23 cellular contexts compared by ENCODE assay signal in the genomic region with DNA sequence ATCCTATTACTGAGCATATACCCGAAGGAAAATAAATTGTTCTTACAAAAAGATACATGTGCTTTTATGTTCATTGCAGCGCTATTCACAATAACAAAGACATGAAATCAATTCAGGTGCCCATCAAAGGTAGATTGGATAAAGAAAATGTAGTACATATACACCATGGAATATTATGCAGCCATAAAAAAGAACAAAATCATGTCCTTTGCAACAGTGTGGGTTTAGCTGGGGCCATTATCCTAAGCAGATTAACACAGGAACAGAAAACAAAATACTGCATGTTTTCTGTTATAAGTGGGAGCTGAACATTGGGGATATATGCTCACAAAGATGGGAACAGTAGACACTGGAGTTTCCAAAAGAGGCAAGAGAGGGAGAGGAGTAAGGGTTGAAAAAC. TPM values are rescaled to one million over a fixed set of nuclear protein-coding genes. Genes with fewer than 3 reads are reported as not detected.
DNase-seq lines count a peak whose midpoint lies in the region; ATAC-seq, FAIRE-seq and TF ChIP-seq lines count a peak whose summit lies in the region.
"Had no signal": no experiment of that assay in that cellular context is flagged by ENCODE, and none has a peak within 500 bp of the region (broad histone marks: within the 10 kb centered on the region; RNA-seq: fewer than 3 reads in every experiment).

No MANE protein-coding gene starts in this region.

- H3K9ac ChIP-seq in K562 (ENCODE audit: insufficient read depth in 1 of 2, low read depth in 2 of 2, low read length in 2 of 2): no peak overlapping the region
- H3K9ac ChIP-seq: BLaER1 had no signal

- H3K4me2 ChIP-seq in K562 (ENCODE audit: insufficient read depth, low read length): no peak overlapping the region
- no peak overlapping the region for H3K4me2 ChIP-seq in GM23338
- H3K4me2 ChIP-seq: BLaER1 had no signal

- H3K79me2 ChIP-seq in K562 (ENCODE audit: control insufficient read depth, insufficient read depth, low read length): no peaks in the 10 kb centered on the region
- H3K79me2 ChIP-seq in GM23338 (replicated peaks; ENCODE audit: insufficient read depth): no peaks in the 10 kb centered on the region

- intact Hi-C loops in CD8-positive, alpha-beta T cell (cut with DNase I, micrococcal nuclease): no loop called here
- intact Hi-C loops in K562 (cut with micrococcal nuclease): no loop called here

- no peaks in the 10 kb centered on the region for H3F3A ChIP-seq in GM23338 (replicated peaks; ENCODE audit: low read depth)

- no peaks in the 10 kb centered on the region for H3K4me1 ChIP-seq in CD8-positive, alpha-beta T cell (ENCODE audit: insufficient read depth, low read length)
- no peaks in the 10 kb centered on the region for H3K4me1 ChIP-seq in HEK293 (ENCODE audit: control insufficient read depth, insufficient read depth, low read length)
- no peaks in the 10 kb centered on the region for H3K4me1 ChIP-seq in K562 (replicated peaks in 1 of 2; ENCODE audit: control insufficient read depth in 2 of 2, insufficient read depth in 2 of 2, low read length in 2 of 2)
- H3K4me1 ChIP-seq in GM23338 (ENCODE audit: insufficient read depth): no peaks in the 10 kb centered on the region; the same call in 1 of the 2 replicates
- H3K4me1 ChIP-seq: BE2C, BLaER1 had no signal

- no peaks in the 10 kb centered on the region for H3K9me3 ChIP-seq in CD8-positive, alpha-beta T cell (ENCODE audit: low read length)
- H3K9me3 ChIP-seq in HEK293 (ENCODE audit: control insufficient read depth, insufficient read depth, low read depth, low read length) (no peaks in the 10 kb centered on the region), K562 (replicated peaks; ENCODE audit: control insufficient read depth, insufficient read depth, low read depth, low read length) (no peaks in the 10 kb centered on the region)
- H3K9me3 ChIP-seq: BE2C, BLaER1, Caco-2 had no signal

- no peak for TF ChIP-seq EP300 in K562 (IDR thresholded peaks at IDR 0.05; ENCODE audit: low read length)

- no peaks in the 10 kb centered on the region for H3K27me3 ChIP-seq in CD8-positive, alpha-beta T cell (ENCODE audit: insufficient read depth, low read length)
- H3K27me3 ChIP-seq in K562 (ENCODE audit: control insufficient read depth in 2 of 2, insufficient read depth in 2 of 2, low read length in 2 of 2) (no peaks in the 10 kb centered on the region), GM23338 (ENCODE audit: insufficient read depth) (no peaks in the 10 kb centered on the region)
- H3K27me3 ChIP-seq: BE2C, BLaER1 had no signal

- no peaks in the 10 kb centered on the region for H3K9me1 ChIP-seq in K562 (ENCODE audit: control insufficient read depth, insufficient read depth, low read length)

- BruUV-seq in K562 (replicated peaks; lab: Mats Ljungman, UMichigan): no TSS peak

- peaks cover 20% of the 10 kb centered on the region for H3K36me3 ChIP-seq in CD8-positive, alpha-beta T cell (ENCODE audit: insufficient read depth, low read length)
- peaks cover 0 to 23% of the 10 kb centered on the region in 2 experiments; a peak in 2 of 3 replicates for H3K36me3 ChIP-seq in HEK293 (ENCODE audit: control insufficient read depth in 2 of 2, insufficient read depth in 1 of 2, low read length in 2 of 2)
- H3K36me3 ChIP-seq in K562 (ENCODE audit: control insufficient read depth, insufficient read depth, low read length): no peaks in the 10 kb centered on the region; the same call in 1 of the 3 replicates
- H3K36me3 ChIP-seq in GM23338 (ENCODE audit: insufficient read depth): no peaks in the 10 kb centered on the region
- H3K36me3 ChIP-seq: BE2C had no signal

- H3K36me3 Mint-ChIP-seq in CD8-positive, alpha-beta T cell: peaks cover 80% of the 10 kb centered on the region
- H3K36me3 Mint-ChIP-seq in GM23338 (ENCODE audit: low read depth): no peaks in the 10 kb centered on the region

- no peak overlapping the region for H2AFZ ChIP-seq in K562 (ENCODE audit: low read depth, low read length)
- H2AFZ ChIP-seq in GM23338: no peak overlapping the region

- CTCF ChIA-PET in CD8-positive, alpha-beta T cell (lab: Charles Lee): no interaction called here
- CTCF ChIA-PET in HEK293 (lab: Yijun Ruan, JAX) (no interaction called here), K562 (lab: Yijun Ruan, JAX; ENCODE audit: low intra/inter-chr PET ratio) (no interaction called here)

- DNase-seq in CD8-positive, alpha-beta T cell: no peak
- DNase-seq in K562 (ENCODE audit: extremely low read depth in 1 of 4, low spot score in 3 of 4) (no peak), HuH-7.5 (ENCODE audit: low spot score) (no peak), GM23338 (ENCODE audit: low spot score) (no peak)
- DNase-seq: 8988T; ACHN; BE2C; C1 segment of cervical spinal cord; Caco-2; Calu3; CD4-positive, alpha-beta memory T cell; CD4-positive, CD25-positive, alpha-beta regulatory T cell; DMS79 treated with DMSO at 0.1 percent for 48 hours; GF-D8 had no signal

- no peak for FAIRE-seq in K562 (lab: Jason Lieb, UNC)
- FAIRE-seq: A204.1, D721Med, G401.6, GM12891, GM19239 had no signal

- peak overlapping the region; percentile 24 for H3K27ac Mint-ChIP-seq in CD8-positive, alpha-beta T cell
- no peak overlapping the region for H3K27ac Mint-ChIP-seq in GM23338

- H3K9me2 ChIP-seq in GM23338 (ENCODE audit: insufficient read depth): no peaks in the 10 kb centered on the region

- H4K20me1 ChIP-seq in K562 (replicated peaks; ENCODE audit: control insufficient read depth, insufficient read depth, low read length): no peaks in the 10 kb centered on the region
- H4K20me1 ChIP-seq in GM23338 (replicated peaks; ENCODE audit: insufficient read depth): no peaks in the 10 kb centered on the region
- H4K20me1 ChIP-seq: BLaER1 had no signal

- TF ChIP-seq CTCF in CD8-positive, alpha-beta T cell (IDR thresholded peaks at IDR 0.05): no peak
- no peak for TF ChIP-seq CTCF in HEK293 (tag by site-specific recombination; IDR thresholded peaks at IDR 0.05)
- TF ChIP-seq CTCF in K562 (IDR thresholded peaks at IDR 0.05 in 2 of 3, conservative IDR thresholded peaks at IDR 0.05 in 1 of 3; ENCODE audit: insufficient read depth in 2 of 3, low read depth in 1 of 3, low read length in 3 of 3): no peak
- TF ChIP-seq CTCF in GM23338 (conservative IDR thresholded peaks at IDR 0.05; ENCODE audit: low read depth in 2 of 2): no peak

- WGBS in K562 (ENCODE audit: insufficient coverage, low coverage, missing lambda C conversion rate): 70% methylated on average over 2 of the region's 2 CpGs

- H3K27me3 Mint-ChIP-seq in CD8-positive, alpha-beta T cell (ENCODE audit: low read depth): no peaks in the 10 kb centered on the region
- no peaks in the 10 kb centered on the region for H3K27me3 Mint-ChIP-seq in GM23338 (ENCODE audit: insufficient read depth, low read depth, poor library complexity)
- H3K27me3 Mint-ChIP-seq: CD4-positive, alpha-beta memory T cell; CD4-positive, CD25-positive, alpha-beta regulatory T cell had no signal

- H3K4me3 Mint-ChIP-seq in CD8-positive, alpha-beta T cell: no peak overlapping the region
- H3K4me3 Mint-ChIP-seq in GM23338: no peak overlapping the region
- H3K4me3 Mint-ChIP-seq: CD14-positive monocyte; CD4-positive, alpha-beta memory T cell; CD4-positive, CD25-positive, alpha-beta regulatory T cell had no signal

- H3K9me3 Mint-ChIP-seq in CD8-positive, alpha-beta T cell: no peaks in the 10 kb centered on the region
- no peaks in the 10 kb centered on the region for H3K9me3 Mint-ChIP-seq in GM23338
- H3K9me3 Mint-ChIP-seq: CD14-positive monocyte; CD4-positive, alpha-beta memory T cell had no signal

- no peak for ATAC-seq in CD8-positive, alpha-beta T cell
- ATAC-seq in K562: no peak
- ATAC-seq in HG03139 (IDR thresholded peaks at IDR 0.05; ENCODE audit: unreplicated experiment): no peak
- no peak for ATAC-seq in GM23338

- no peaks in the 10 kb centered on the region for H3K4me1 Mint-ChIP-seq in CD8-positive, alpha-beta T cell (ENCODE audit: low read depth)
- H3K4me1 Mint-ChIP-seq in GM23338: peaks cover 10% of the 10 kb centered on the region

- in situ Hi-C loops in K562 (cut with MboI): no loop called here

- H3K4me3 ChIP-seq in CD8-positive, alpha-beta T cell (ENCODE audit: low read depth, low read length): no peak overlapping the region
- H3K4me3 ChIP-seq in HEK293 (ENCODE audit: low read depth, low read length): no peak overlapping the region
- no peak overlapping the region for H3K4me3 ChIP-seq in K562
- H3K4me3 ChIP-seq in GM23338: no peak overlapping the region
- H3K4me3 ChIP-seq: BLaER1 had no signal

- TF ChIP-seq RAD21 in K562 (CRISPR knock-in tag; conservative IDR thresholded peaks at IDR 0.05 in 1 of 2, IDR thresholded peaks at IDR 0.05 in 1 of 2): no peak

- TF ChIP-seq POLR2A in K562 (conservative IDR thresholded peaks at IDR 0.05): no peak

- POLR2A ChIA-PET in CD8-positive, alpha-beta T cell (lab: Charles Lee): no interaction called here
- POLR2A ChIA-PET in HEK293 (lab: Yijun Ruan, JAX): no interaction called here
- POLR2A ChIA-PET in K562 (lab: Yijun Ruan, JAX): interaction anchor here (0.6 to 1.8 kb wide), 2 partner anchors 11 to 43 kb away, joined by 3 read pairs; partner anchors contain the start of gene SGO1

- no peak overlapping the region for H3K27ac ChIP-seq in CD8-positive, alpha-beta T cell (ENCODE audit: low read depth, low read length)
- H3K27ac ChIP-seq in HEK293 (ENCODE audit: extremely low read depth, low read depth, low read length): no peak overlapping the region
- no peak overlapping the region for H3K27ac ChIP-seq in K562 (ENCODE audit: extremely low read depth, low read depth, low read length)
- no peak overlapping the region for H3K27ac ChIP-seq in GM23338 (ENCODE audit: low read depth)
- H3K27ac ChIP-seq: BLaER1 had no signal

RNA-seq across cellular contexts. Expression of gene SGO1, which starts 42.5 kb away (rescaled TPM):
- total RNA-seq in CD8-positive, alpha-beta T cell: under 1 TPM; 0.33 to 0.71 TPM
- total RNA-seq in K562 (2011; cell fraction: chromatin; rRNA removed; ENCODE audit: low replicate concordance): 11.6 and 39.0 TPM in 2 replicates
- 9.2 and 9.6 TPM in 2 replicates for total RNA-seq in K562 (2011; cell fraction: nucleolus; rRNA removed)
- total RNA-seq in K562 (2011; cell fraction: nucleoplasm; rRNA removed): 25.8 and 42.7 TPM in 2 replicates
- total RNA-seq in K562 (2014; rRNA removed): 19.6 and 22.1 TPM in 2 replicates
- total RNA-seq in K562 (2014; rRNA removed; fragmentation: Illumina TruSeq; extraction: Trizol): 37.9 and 41.9 TPM in 2 replicates
- 36.8 and 39.1 TPM in 2 replicates for total RNA-seq in K562 (2015; rRNA removed; fragmentation: Illumina TruSeq; extraction: Trizol)
- total RNA-seq in K562 (2021): 37.4 and 37.7 TPM in 2 replicates
- polyA plus RNA-seq in K562 (2011; rRNA removed): 18.0 and 20.0 TPM in 2 replicates
- 5.4 and 8.4 TPM in 2 replicates for polyA plus RNA-seq in K562 (2011; cell fraction: cytosol; rRNA removed)
- polyA plus RNA-seq in K562 (2011; cell fraction: nucleus; rRNA removed): 9.7 and 9.8 TPM in 2 replicates
- polyA plus RNA-seq in K562 (2012): 23.7 and 24.2 TPM in 2 replicates
- polyA plus RNA-seq in K562 (2014; fragmentation: Illumina TruSeq; extraction: Trizol): 46.5 and 57.3 TPM in 2 replicates
- polyA plus RNA-seq in K562 (2014; fragmentation: Nextera tagmentation; extraction: Ambion mirVana): 10 to 100 TPM; 13.7 to 17.0 TPM
- 23.9 and 28.2 TPM in 2 replicates for polyA plus RNA-seq in K562 (2014; rRNA removed)
- polyA minus RNA-seq in K562 (2011; rRNA and poly(A)+ RNA removed): 23.6 and 31.6 TPM in 2 replicates
- 12.6 and 13.3 TPM in 2 replicates for polyA minus RNA-seq in K562 (2011; cell fraction: cytosol; rRNA and poly(A)+ RNA removed)
- polyA minus RNA-seq in K562 (2011; cell fraction: nucleus; rRNA and poly(A)+ RNA removed): 15.6 and 22.7 TPM in 2 replicates
- 31.8 and 33.0 TPM in 2 replicates for total RNA-seq in GM23338 (2014; rRNA removed; shearing (Covaris generic))
- polyA plus RNA-seq in GM23338 (2016; fragmentation: Nextera tagmentation; extraction: Ambion mirVana): 95.0 and 128 TPM in 2 replicates

Comparison
In these comparisons a context has a peak if more than half of its experiments do, and no peak if none do; other contexts are left out.
1. RNA of gene SGO1, which starts 42.5 kb away (total RNA-seq): 9.2 to 42.7 TPM in K562 and 31.8 to 33.0 TPM in GM23338; 0.33 to 0.71 TPM in CD8-positive, alpha-beta T cell; every median in the first group is over 4 times any median in the second.